17 cellular contexts compared by ENCODE assay signal in genomic region chr9:18071651-18072060, GRCh38.
DNase-seq lines count a peak whose midpoint lies in the region; ATAC-seq, FAIRE-seq and TF ChIP-seq lines count a peak whose summit lies in the region.
"Had no signal": no experiment of that assay in that cellular context is flagged by ENCODE, and none has a peak within 500 bp of the region (broad histone marks: within the 10 kb centered on the region; RNA-seq: fewer than 3 reads in every experiment).

No MANE protein-coding gene starts in this region.

- intact Hi-C loops in Right ventricle myocardium superior (cut with DNase I) (no loop called here), cardiac septum (cut with DNase I) (no loop called here), right cardiac atrium (cut with DNase I) (no loop called here), HepG2 (cut with micrococcal nuclease; ENCODE audit: unreplicated experiment) (no loop called here)

- H3K27ac ChIP-seq in right cardiac atrium (ENCODE audit: low read length) (peak overlapping the region; percentile 21), HepG2 (ENCODE audit: extremely low read length, insufficient read depth, low read length) (no peak overlapping the region)

- no peak for TF ChIP-seq RAD21 in HepG2 (CRISPR knock-in tag; IDR thresholded peaks at IDR 0.05)

- POLR2A ChIA-PET in HepG2 (lab: Yijun Ruan, JAX) = no interaction called here

- H3K9me3 ChIP-seq in endocrine pancreas (ENCODE audit: control insufficient read depth, low read length) = no peaks in the 10 kb centered on the region
- H3K9me3 ChIP-seq in right cardiac atrium (ENCODE audit: control insufficient read depth, low read length) = no peaks in the 10 kb centered on the region
- no peaks in the 10 kb centered on the region for H3K9me3 ChIP-seq in HepG2 (ENCODE audit: low read length)

- H3K4me3 Mint-ChIP-seq in stimulated activated effector memory CD8-positive, alpha-beta T cell treated with anti-CD3 and anti-CD28 coated beads, Interleukin-12 subunit alpha, Interleukin-12 subunit beta, amount 100 ng/mL, for 72 hours = no peak overlapping the region
- H3K4me3 Mint-ChIP-seq: activated CD4-positive, alpha-beta T cell treated with anti-CD3 and anti-CD28 coated beads for 36 hours; CD8-positive, alpha-beta T cell had no signal

- TF ChIP-seq EP300 in HepG2 (IDR thresholded peaks at IDR 0.05; ENCODE audit: low read depth in 2 of 2, low read length in 2 of 2) = no peak
- TF ChIP-seq EP300 in HepG2 (CRISPR knock-in tag; IDR thresholded peaks at IDR 0.05; ENCODE audit: borderline replicate concordance) = no peak

- H3K36me3 ChIP-seq in endocrine pancreas (ENCODE audit: control insufficient read depth, insufficient read depth, low read length) (no peaks in the 10 kb centered on the region), HepG2 (replicated peaks in 1 of 2; ENCODE audit: control insufficient read depth in 1 of 2, insufficient read depth in 2 of 2, low read length in 2 of 2) (no peaks in the 10 kb centered on the region)

- H3K4me3 ChIP-seq in endocrine pancreas (ENCODE audit: control insufficient read depth, insufficient read depth, low read length) (peak overlapping the region; percentile 40), right cardiac atrium (ENCODE audit: low read length) (no peak overlapping the region), HepG2 (replicated peaks in 1 of 3; ENCODE audit: insufficient read depth in 1 of 3, low read depth in 2 of 3, low read length in 3 of 3) (no peak overlapping the region)

- no peaks in the 10 kb centered on the region for H3K4me1 Mint-ChIP-seq in stimulated activated effector memory CD8-positive, alpha-beta T cell treated with anti-CD3 and anti-CD28 coated beads, Interleukin-12 subunit alpha, Interleukin-12 subunit beta, amount 100 ng/mL, for 72 hours
- H3K4me1 Mint-ChIP-seq: activated CD4-positive, alpha-beta T cell treated with anti-CD3 and anti-CD28 coated beads for 36 hours had no signal

- in situ Hi-C loops in HepG2 (cut with HindIII; ENCODE audit: extremely low pct_ligation_motif_present, low pct_unique_long_range_greater_than_20kb) = no loop called here

- H3K27me3 ChIP-seq in endocrine pancreas (ENCODE audit: control insufficient read depth, insufficient read depth, low read length) = no peaks in the 10 kb centered on the region
- H3K27me3 ChIP-seq in right cardiac atrium (ENCODE audit: control insufficient read depth, insufficient read depth) = no peaks in the 10 kb centered on the region
- H3K27me3 ChIP-seq in HepG2 (ENCODE audit: control insufficient read depth in 1 of 2, insufficient read depth in 2 of 2, low read length in 2 of 2) = no peaks in the 10 kb centered on the region

- no peak for TF ChIP-seq POLR2A in HepG2 (IDR thresholded peaks at IDR 0.05; ENCODE audit: insufficient read depth in 1 of 2, low read depth in 2 of 2, low read length in 2 of 2)

- H3K27ac Mint-ChIP-seq in stimulated activated effector memory CD8-positive, alpha-beta T cell treated with anti-CD3 and anti-CD28 coated beads, Interleukin-12 subunit alpha, Interleukin-12 subunit beta, amount 100 ng/mL, for 72 hours = no peak overlapping the region
- H3K27ac Mint-ChIP-seq: activated CD4-positive, alpha-beta T cell treated with anti-CD3 and anti-CD28 coated beads for 36 hours; CD8-positive, alpha-beta T cell had no signal

- H3K36me3 Mint-ChIP-seq in stimulated activated effector memory CD8-positive, alpha-beta T cell treated with anti-CD3 and anti-CD28 coated beads, Interleukin-12 subunit alpha, Interleukin-12 subunit beta, amount 100 ng/mL, for 72 hours = no peaks in the 10 kb centered on the region
- H3K36me3 Mint-ChIP-seq: CD8-positive, alpha-beta T cell had no signal

- peaks cover 3% of the 10 kb centered on the region for H3K9me3 Mint-ChIP-seq in stimulated activated effector memory CD8-positive, alpha-beta T cell treated with anti-CD3 and anti-CD28 coated beads, Interleukin-12 subunit alpha, Interleukin-12 subunit beta, amount 100 ng/mL, for 72 hours

- no peaks in the 10 kb centered on the region for H3K79me2 ChIP-seq in HepG2 (ENCODE audit: insufficient read depth, low read length)

- ATAC-seq in Right ventricle myocardium superior (ENCODE audit: poor library complexity) (peak; percentile 89), right cardiac atrium (peak; percentile 32 to 87), HepG2 (no peak)
- ATAC-seq in stimulated activated effector memory CD8-positive, alpha-beta T cell treated with anti-CD3 and anti-CD28 coated beads, Interleukin-12 subunit alpha, Interleukin-12 subunit beta, amount 100 ng/mL, for 72 hours = no peak
- ATAC-seq: activated CD4-positive, alpha-beta T cell treated with anti-CD3 and anti-CD28 coated beads for 36 hours; CD8-positive, alpha-beta T cell; stimulated activated naive CD8-positive, alpha-beta T cell treated with anti-CD3 and anti-CD28 coated beads, Interleukin-15, Interleukin-2, amounts not matched to agents 100 U/mL and 50 U/mL, for 24 hours had no signal

- TF ChIP-seq CTCF in HepG2 (CRISPR knock-in tag; IDR thresholded peaks at IDR 0.05) = no peak

- H3K9ac ChIP-seq in endocrine pancreas (ENCODE audit: control insufficient read depth, insufficient read depth, low read length) (no peak overlapping the region), HepG2 (ENCODE audit: insufficient read depth, low read depth, low read length) (no peak overlapping the region)

- no peak for FAIRE-seq in HepG2 (lab: Jason Lieb, UNC)
- FAIRE-seq: endometrium had no signal

- no peak for DNase-seq in Right ventricle myocardium superior
- DNase-seq in cardiac septum (ENCODE audit: low spot score) = no peak
- no peak for DNase-seq in right cardiac atrium
- DNase-seq in SIG-M5 (lab: John Stamatoyannopoulos, UW) = no peak
- no peak for DNase-seq in 8988T
- no peak for DNase-seq in HepG2 (ENCODE audit: low spot score)
- DNase-seq in stimulated activated effector memory CD8-positive, alpha-beta T cell treated with anti-CD3 and anti-CD28 coated beads, Interleukin-12 subunit alpha, Interleukin-12 subunit beta, amount 100 ng/mL, for 72 hours (ENCODE audit: low spot score in 2 of 2) = no peak
- DNase-seq: activated CD4-positive, alpha-beta T cell treated with anti-CD3 and anti-CD28 coated beads for 36 hours; amniotic stem cell; CD8-positive, alpha-beta T cell; NCI-H2081 treated with DMSO at 0.1 percent for 48 hours; NCI-H526; retina; stimulated activated naive CD8-positive, alpha-beta T cell treated with anti-CD3 and anti-CD28 coated beads, Interleukin-15, Interleukin-2, amounts not matched to agents 100 U/mL and 50 U/mL, for 24 hours; T1000 had no signal

- no peak overlapping the region for H3K4me2 ChIP-seq in HepG2 (ENCODE audit: low read depth, low read length)

- 28% methylated on average over 6 of the region's 6 CpGs for WGBS in right cardiac atrium
- 55% methylated on average over 4 of the region's 6 CpGs for WGBS in HepG2 (ENCODE audit: low lambda C conversion rate)

- no peaks in the 10 kb centered on the region for H4K20me1 ChIP-seq in HepG2 (ENCODE audit: insufficient read depth, low read length)

- H3K4me1 ChIP-seq in endocrine pancreas (ENCODE audit: control insufficient read depth, insufficient read depth, low read length) (peaks cover 3% of the 10 kb centered on the region), right cardiac atrium (ENCODE audit: control insufficient read depth, insufficient read depth, low read length) (no peaks in the 10 kb centered on the region), HepG2 (ENCODE audit: insufficient read depth, low read length) (no peaks in the 10 kb centered on the region)

- CTCF ChIA-PET in HepG2 (lab: Yijun Ruan, JAX; ENCODE audit: low intra/inter-chr PET ratio, low total read pairs) = no interaction called here

- H2AFZ ChIP-seq in HepG2 (ENCODE audit: low read length) = no peak overlapping the region

- no TSS peak for BruUV-seq in HepG2 (replicated peaks; lab: Mats Ljungman, UMichigan)

TF ChIP-seq in HepG2, 621 proteins besides CTCF, POLR2A, EP300 and RAD21:
- TF ChIP-seq THAP11 (CRISPR knock-in tag; IDR thresholded peaks at IDR 0.05) = no peak
- no peak for TF ChIP-seq ZNF12 (CRISPR knock-in tag; IDR thresholded peaks at IDR 0.05)
- TF ChIP-seq TFDP2 (CRISPR knock-in tag; IDR thresholded peaks at IDR 0.05) = no peak
- TF ChIP-seq MAFK (conservative IDR thresholded peaks at IDR 0.05 in 1 of 2, IDR thresholded peaks at IDR 0.05 in 1 of 2; ENCODE audit: low read length in 2 of 2) = no peak
- no peak for TF ChIP-seq ZNF678 (CRISPR knock-in tag; IDR thresholded peaks at IDR 0.05)
- no peak for TF ChIP-seq FOXJ3 (CRISPR knock-in tag; IDR thresholded peaks at IDR 0.05; ENCODE audit: borderline replicate concordance)
- TF ChIP-seq HNRNPK (IDR thresholded peaks at IDR 0.05; ENCODE audit: low read depth, low read length, poor library complexity, severe bottlenecking) = no peak
- no peak for TF ChIP-seq ZSCAN12 (CRISPR knock-in tag; IDR thresholded peaks at IDR 0.05)
- TF ChIP-seq TFAP4 (IDR thresholded peaks at IDR 0.05; ENCODE audit: borderline replicate concordance, low read depth) = no peak
- TF ChIP-seq CCAR2 (optimal IDR thresholded peaks at IDR 0.05; ENCODE audit: low read depth, low read length) = no peak

Comparison
In these comparisons a context has a peak if more than half of its experiments do, and no peak if none do; other contexts are left out.
1. ATAC-seq: peak in Right ventricle myocardium superior (single experiment) and right cardiac atrium (2 of 2); none in HepG2 (single experiment) and stimulated activated effector memory CD8-positive, alpha-beta T cell treated with anti-CD3 and anti-CD28 coated beads, Interleukin-12 subunit alpha, Interleukin-12 subunit beta, amount 100 ng/mL, for 72 hours (single experiment).